13 cellular contexts compared by ENCODE assay signal in the genomic region with DNA sequence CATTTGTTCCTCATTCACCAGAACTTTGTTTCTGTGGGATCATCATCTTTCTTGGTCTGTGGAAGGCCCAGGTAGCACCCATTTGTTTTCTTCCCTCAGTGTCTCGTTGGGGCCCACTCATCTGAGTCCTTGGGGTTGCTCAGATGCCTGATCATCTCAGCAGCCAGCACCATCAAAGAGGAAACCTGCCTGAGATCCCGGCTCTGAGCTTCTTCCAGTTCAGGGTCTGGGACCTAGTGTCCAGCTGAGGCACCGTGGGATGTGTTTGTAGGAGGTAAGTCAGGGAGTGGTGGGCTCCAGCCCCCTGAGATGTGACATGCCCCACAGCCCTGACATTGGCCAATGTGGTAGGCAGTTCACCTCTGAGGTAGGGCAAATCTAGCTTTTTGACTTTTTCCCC. TPM values are rescaled to one million over a fixed set of nuclear protein-coding genes. Genes with fewer than 3 reads are reported as not detected.
A peak's percentile ranks its signal among the peaks of the same experiment; 100 is the strongest.
DNase-seq lines count a peak whose midpoint lies in the region; ATAC-seq and TF ChIP-seq lines count a peak whose summit lies in the region.
"Had no signal": no experiment of that assay in that cellular context is flagged by ENCODE, and none has a peak within 500 bp of the region (broad histone marks: within the 10 kb centered on the region; RNA-seq: fewer than 3 reads in every experiment).

No MANE protein-coding gene starts in this region.

- POLR2A ChIA-PET in activated CD8-positive, alpha-beta T cell treated with anti-CD3 and anti-CD28 coated beads for 36 hours (lab: Charles Lee): interaction anchor here (1.4 to 5.1 kb wide), 3 partner anchors 10 to 40 kb away, joined by 5 to 44 read pairs (median 5); partner anchors contain the start of gene CD180

- peak; percentile 31 for DNase-seq in activated naive CD4-positive, alpha-beta T cell treated with anti-CD3 and anti-CD28 coated beads for 36 hours
- DNase-seq in activated naive CD4-positive, alpha-beta T cell treated with Interleukin-2 at 50 U/mL for 16 hours: no peak
- no peak for DNase-seq in activated CD8-positive, alpha-beta T cell treated with anti-CD3 and anti-CD28 coated beads for 36 hours
- DNase-seq in left lung: no peak
- DNase-seq in kidney glomerular epithelial cell (lab: John Stamatoyannopoulos, UW): no peak
- DNase-seq in stimulated activated CD4-positive, alpha-beta T cell treated with anti-CD3 and anti-CD28 coated beads, Interleukin-15, amount 100 ng/mL, for 24 hours: no peak
- no peak for DNase-seq in NCI-H1092 (lab: John Stamatoyannopoulos, UW)
- DNase-seq: foreskin fibroblast; NCI-H1417 treated with DMSO at 0.1 percent for 48 hours; stimulated activated naive CD4-positive, alpha-beta T cell had no signal

- peak overlapping the region; percentile 84 for H3K27ac Mint-ChIP-seq in activated naive CD4-positive, alpha-beta T cell treated with anti-CD3 and anti-CD28 coated beads for 36 hours
- peak overlapping the region; percentile 89 for H3K27ac Mint-ChIP-seq in activated CD8-positive, alpha-beta T cell treated with anti-CD3 and anti-CD28 coated beads for 36 hours

- no peaks in the 10 kb centered on the region for H3K27me3 ChIP-seq in left lung

- H3K27ac ChIP-seq in left lung (peak overlapping the region; percentile 16 to 79), urinary bladder (ENCODE audit: low read depth) (peak overlapping the region; percentile 31)

- no peak for ATAC-seq in activated CD8-positive, alpha-beta T cell treated with anti-CD3 and anti-CD28 coated beads for 36 hours
- ATAC-seq in left lung: no peak

- H3K27me3 Mint-ChIP-seq in activated naive CD4-positive, alpha-beta T cell treated with anti-CD3 and anti-CD28 coated beads for 36 hours (ENCODE audit: low read depth): no peaks in the 10 kb centered on the region
- peaks cover 2% of the 10 kb centered on the region for H3K27me3 Mint-ChIP-seq in activated CD8-positive, alpha-beta T cell treated with anti-CD3 and anti-CD28 coated beads for 36 hours

- peaks cover 82% of the 10 kb centered on the region for H3K4me1 Mint-ChIP-seq in activated naive CD4-positive, alpha-beta T cell treated with anti-CD3 and anti-CD28 coated beads for 36 hours (ENCODE audit: low read depth)
- peaks cover 79% of the 10 kb centered on the region for H3K4me1 Mint-ChIP-seq in activated CD8-positive, alpha-beta T cell treated with anti-CD3 and anti-CD28 coated beads for 36 hours (ENCODE audit: low read depth)

- H3K9me3 Mint-ChIP-seq in activated naive CD4-positive, alpha-beta T cell treated with anti-CD3 and anti-CD28 coated beads for 36 hours: peaks cover 2% of the 10 kb centered on the region
- H3K9me3 Mint-ChIP-seq in activated CD8-positive, alpha-beta T cell treated with anti-CD3 and anti-CD28 coated beads for 36 hours: peaks cover 3% of the 10 kb centered on the region

- no peak for TF ChIP-seq CTCF in activated CD8-positive, alpha-beta T cell treated with anti-CD3 and anti-CD28 coated beads for 36 hours (IDR thresholded peaks at IDR 0.05)
- TF ChIP-seq CTCF in left lung (IDR thresholded peaks at IDR 0.05): no peak

- intact Hi-C loops in activated naive CD4-positive, alpha-beta T cell treated with anti-CD3 and anti-CD28 coated beads for 36 hours (cut with micrococcal nuclease): loop anchor here (2.0 to 5.0 kb wide), 2 partner anchors 654 to 877 kb away; no protein-coding TSS in a partner anchor
- intact Hi-C loops in activated CD8-positive, alpha-beta T cell treated with anti-CD3 and anti-CD28 coated beads for 36 hours (cut with micrococcal nuclease): loop anchor here (2.0 to 10.0 kb wide), 2 partner anchors 39 to 201 kb away; no protein-coding TSS in a partner anchor
- intact Hi-C loops in left lung (cut with DNase I): loop anchor here in 1 of 2 donors (5.0 kb wide), 2 partner anchors 49 to 394 kb away; no protein-coding TSS in a partner anchor

- no peaks in the 10 kb centered on the region for H3K9me3 ChIP-seq in left lung

- CTCF ChIA-PET in activated naive CD4-positive, alpha-beta T cell treated with anti-CD3 and anti-CD28 coated beads for 36 hours (lab: Charles Lee): interaction anchor here (0.7 to 20.7 kb wide), 3 partner anchors 12 to 43 kb away, joined by 3 to 354 read pairs (median 3); no protein-coding TSS in a partner anchor
- CTCF ChIA-PET in activated CD8-positive, alpha-beta T cell treated with anti-CD3 and anti-CD28 coated beads for 36 hours (lab: Charles Lee): interaction anchor here (1.0 to 16.0 kb wide), 6 partner anchors 8 to 218 kb away, joined by 3 to 349 read pairs (median 8); no protein-coding TSS in a partner anchor

- H3K36me3 ChIP-seq in left lung (no peaks in the 10 kb centered on the region), urinary bladder (ENCODE audit: insufficient read depth) (no peaks in the 10 kb centered on the region)

- 91% methylated on average over 3 of the region's 3 CpGs for WGBS in urinary bladder

- no peak overlapping the region for H3K4me3 Mint-ChIP-seq in activated naive CD4-positive, alpha-beta T cell treated with anti-CD3 and anti-CD28 coated beads for 36 hours
- no peak overlapping the region for H3K4me3 Mint-ChIP-seq in activated CD8-positive, alpha-beta T cell treated with anti-CD3 and anti-CD28 coated beads for 36 hours

- H3K4me3 ChIP-seq in left lung: no peak overlapping the region
- no peak overlapping the region for H3K4me3 ChIP-seq in urinary bladder (ENCODE audit: low read depth, low read length)

- H3K4me1 ChIP-seq in left lung: peaks cover 0 to 70% of the 10 kb centered on the region in 2 donors
- peaks cover 4% of the 10 kb centered on the region for H3K4me1 ChIP-seq in urinary bladder (ENCODE audit: insufficient read depth)

- H3K36me3 Mint-ChIP-seq in activated naive CD4-positive, alpha-beta T cell treated with anti-CD3 and anti-CD28 coated beads for 36 hours (ENCODE audit: low read depth): peaks cover 1% of the 10 kb centered on the region
- H3K36me3 Mint-ChIP-seq in activated CD8-positive, alpha-beta T cell treated with anti-CD3 and anti-CD28 coated beads for 36 hours (ENCODE audit: low read depth): peaks cover 4% of the 10 kb centered on the region

RNA-seq across cellular contexts. Expression of gene CD180, which starts 9.4 kb away (rescaled TPM):
- not detected for total RNA-seq in activated naive CD4-positive, alpha-beta T cell treated with anti-CD3 and anti-CD28 coated beads for 36 hours
- not detected for total RNA-seq in activated CD8-positive, alpha-beta T cell treated with anti-CD3 and anti-CD28 coated beads for 36 hours
- total RNA-seq in left lung (1 to 10 TPM; 3.1 to 9.4 TPM), urinary bladder (2.5 TPM)
- polyA plus RNA-seq in urinary bladder: 0.54 TPM
- total RNA-seq: G401 had no signal
- polyA plus RNA-seq: keratinocyte had no signal
